In the genomic region with DNA sequence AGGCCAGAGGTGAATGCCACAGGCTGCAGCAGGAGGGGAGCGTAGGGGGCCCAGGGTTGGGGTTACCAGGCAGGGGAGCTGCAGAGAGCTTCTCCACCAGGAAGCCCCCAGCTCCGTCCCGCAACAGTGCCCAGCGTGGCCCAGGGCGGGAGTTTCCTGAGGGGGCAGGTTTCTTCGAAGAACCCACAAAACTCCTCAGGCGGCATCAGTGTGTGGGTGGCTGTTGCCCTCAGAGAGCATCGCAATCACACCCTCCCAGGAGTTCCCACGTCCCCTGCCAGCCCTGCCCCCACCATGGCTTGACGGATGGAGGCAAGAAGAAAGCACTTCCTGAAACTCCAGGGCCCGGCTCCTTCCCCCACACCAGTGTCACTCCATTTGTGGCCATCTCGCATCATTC, we compare ENCODE assay signal across 10 cellular contexts. TPM values are rescaled to one million over a fixed set of nuclear protein-coding genes. Genes with fewer than 3 reads are reported as not detected.
DNase-seq lines count a peak whose midpoint lies in the region; ATAC-seq and TF ChIP-seq lines count a peak whose summit lies in the region.
"Not testable (repeated sequence)": the region's sequence is repeated elsewhere in the genome, so short reads cannot be mapped to it uniquely, and the experiment has no call there.
"Had no signal": no experiment of that assay in that cellular context is flagged by ENCODE, and none has a peak within 500 bp of the region (broad histone marks: within the 10 kb centered on the region; RNA-seq: fewer than 3 reads in every experiment).

No MANE protein-coding gene starts in this region.

- H3K4me1 Mint-ChIP-seq in activated B cell treated with CpG ODN at 0.5 μM for 24 hours; naive thymus-derived CD8-positive, alpha-beta T cell: not testable (repeated sequence)

- H3K9me3 Mint-ChIP-seq in activated B cell treated with CpG ODN at 0.5 μM for 24 hours; activated naive CD4-positive, alpha-beta T cell treated with anti-CD3 and anti-CD28 coated beads, Interleukin-2, amount 50 U/mL, for 72 hours; naive thymus-derived CD8-positive, alpha-beta T cell: not testable (repeated sequence)

- ATAC-seq in GM18868 (IDR thresholded peaks at IDR 0.05; ENCODE audit: unreplicated experiment) (peak; percentile 23), HG02759 (IDR thresholded peaks at IDR 0.05; ENCODE audit: unreplicated experiment) (peak; percentile 18), activated B cell treated with CpG ODN at 0.5 μM for 24 hours (ENCODE audit: low read depth) (peak; percentile 38), left ventricle myocardium superior (peak; percentile 2)
- peak; percentile 33 to 34 for ATAC-seq in activated naive CD4-positive, alpha-beta T cell treated with anti-CD3 and anti-CD28 coated beads, Interleukin-2, amount 50 U/mL, for 72 hours
- ATAC-seq in naive thymus-derived CD8-positive, alpha-beta T cell = peak; percentile 34 to 38
- peak; percentile 14 for ATAC-seq in stimulated activated naive CD8-positive, alpha-beta T cell treated with anti-CD3 and anti-CD28 coated beads, Interleukin-15, Interleukin-2, amounts not matched to agents 100 U/mL and 50 U/mL, for 24 hours

- DNase-seq in activated B cell treated with CpG ODN at 0.5 μM for 24 hours; activated naive CD4-positive, alpha-beta T cell treated with anti-CD3 and anti-CD28 coated beads, Interleukin-2, amount 50 U/mL, for 72 hours (ENCODE audit: low spot score in 2 of 2); left ventricle myocardium superior; naive thymus-derived CD8-positive, alpha-beta T cell; stimulated activated naive CD8-positive, alpha-beta T cell treated with anti-CD3 and anti-CD28 coated beads, Interleukin-15, Interleukin-2, amounts not matched to agents 100 U/mL and 50 U/mL, for 24 hours: not testable (repeated sequence)

- not testable (repeated sequence) for H3K27ac Mint-ChIP-seq in activated B cell treated with CpG ODN at 0.5 μM for 24 hours; activated naive CD4-positive, alpha-beta T cell treated with anti-CD3 and anti-CD28 coated beads, Interleukin-2, amount 50 U/mL, for 72 hours; naive thymus-derived CD8-positive, alpha-beta T cell

- CTCF ChIA-PET in activated B cell treated with CpG ODN at 0.5 μM for 24 hours (lab: Charles Lee) = not testable (repeated sequence)

- not testable (repeated sequence) for H3K4me3 Mint-ChIP-seq in activated B cell treated with CpG ODN at 0.5 μM for 24 hours; naive thymus-derived CD8-positive, alpha-beta T cell

- POLR2A ChIA-PET in activated B cell treated with CpG ODN at 0.5 μM for 24 hours (lab: Charles Lee); naive thymus-derived CD8-positive, alpha-beta T cell (lab: Charles Lee): not testable (repeated sequence)

- H3K27me3 Mint-ChIP-seq in activated B cell treated with CpG ODN at 0.5 μM for 24 hours; naive thymus-derived CD8-positive, alpha-beta T cell: not testable (repeated sequence)

- intact Hi-C loops in activated B cell treated with CpG ODN at 0.5 μM for 24 hours (cut with micrococcal nuclease); left ventricle myocardium superior (cut with micrococcal nuclease): not testable (repeated sequence)

- not testable (repeated sequence) for H3K36me3 Mint-ChIP-seq in activated B cell treated with CpG ODN at 0.5 μM for 24 hours (ENCODE audit: low read depth); activated naive CD4-positive, alpha-beta T cell treated with anti-CD3 and anti-CD28 coated beads, Interleukin-2, amount 50 U/mL, for 72 hours; naive thymus-derived CD8-positive, alpha-beta T cell

- TF ChIP-seq CTCF in activated B cell treated with CpG ODN at 0.5 μM for 24 hours (IDR thresholded peaks at IDR 0.05) = not testable (repeated sequence)

RNA-seq across cellular contexts. Expression of gene GRAP, which starts 8.0 kb away (rescaled TPM):
- total RNA-seq in activated B cell treated with CpG ODN at 0.5 μM for 24 hours = 31.5 and 39.2 TPM in 2 replicates
- 10 to 100 TPM; 12.7 to 13.7 TPM for total RNA-seq in activated naive CD4-positive, alpha-beta T cell treated with anti-CD3 and anti-CD28 coated beads, Interleukin-2, amount 50 U/mL, for 72 hours
- total RNA-seq in left ventricle myocardium superior = 2.2 TPM
- total RNA-seq in naive thymus-derived CD8-positive, alpha-beta T cell = 10 to 100 TPM; 65.6 to 69.9 TPM
- polyA plus RNA-seq in naive thymus-derived CD8-positive, alpha-beta T cell = 10 to 100 TPM; 32.7 to 99.6 (median 73.1) TPM
- total RNA-seq: Calu3, NCI-H460, RPMI7951 had no signal

RNA-seq across cellular contexts. Expression of gene FAM83G, which starts 34.2 kb away (rescaled TPM):
- total RNA-seq in activated B cell treated with CpG ODN at 0.5 μM for 24 hours (13.3 and 13.9 TPM in 2 replicates), left ventricle myocardium superior (2.3 TPM)
- total RNA-seq in activated naive CD4-positive, alpha-beta T cell treated with anti-CD3 and anti-CD28 coated beads, Interleukin-2, amount 50 U/mL, for 72 hours = 10 to 100 TPM in 1 of 2 donors, 1 to 10 TPM in 1; 9.4 to 13.7 TPM
- 1 to 10 TPM; 7.2 to 8.9 TPM for total RNA-seq in naive thymus-derived CD8-positive, alpha-beta T cell
- 1 to 10 TPM; 1.5 to 3.5 (median 1.9) TPM for polyA plus RNA-seq in naive thymus-derived CD8-positive, alpha-beta T cell
